ENCODE assay signal across 8 cellular contexts in genomic region chr2:60880988-60881932, GRCh38. TPM values are rescaled to one million over a fixed set of nuclear protein-coding genes. Genes with fewer than 3 reads are reported as not detected.
DNase-seq lines count a peak whose midpoint lies in the region; TF ChIP-seq lines count a peak whose summit lies in the region.

Gene REL (plus strand): TSS chr2:60881574. CDS start chr2:60881841, 267 bp downstream.

- H3K4me3 ChIP-seq in MM.1S (ENCODE audit: low read length): peak within 1 kb of the TSS; percentile 90

- peak within 1 kb of the TSS; percentile 91 for H3K4me2 ChIP-seq in MM.1S (ENCODE audit: low read depth, low read length)

- no peaks in the 10 kb centered on the region for H3K9me2 ChIP-seq in MM.1S (replicated peaks; ENCODE audit: insufficient read depth, low read length)

- peak within 1 kb of the TSS; percentile 100 for H3K4me3 Mint-ChIP-seq in activated naive CD4-positive, alpha-beta T cell treated with anti-CD3 and anti-CD28 coated beads for 36 hours

- CTCF ChIA-PET in activated naive CD4-positive, alpha-beta T cell treated with anti-CD3 and anti-CD28 coated beads for 36 hours (lab: Charles Lee): interaction anchor here (0.6 to 2.9 kb wide), 17 partner anchors 14 to 146 kb away, joined by 3 to 22 read pairs (median 4); partner anchors contain the start of genes PEX13 and PUS10

- intact Hi-C loops in activated naive CD4-positive, alpha-beta T cell treated with anti-CD3 and anti-CD28 coated beads for 36 hours (cut with micrococcal nuclease): loop anchor here (1.0 to 10.0 kb wide), 16 partner anchors 8 to 1316 kb away; partner anchors contain the start of genes B3GNT2, PAPOLG, PEX13 and USP34

- H2AFZ ChIP-seq in MM.1S (ENCODE audit: low read length): peak within 1 kb of the TSS; percentile 78

- H4K20me1 ChIP-seq in MM.1S (ENCODE audit: insufficient read depth, low read length): no peaks in the 10 kb centered on the region

- DNase-seq in GM04504 (ENCODE audit: low read depth) (peak; percentile 69), HCEC 1CT (peak; percentile 90), MM.1S (peak; percentile 90), SK-N-DZ (ENCODE audit: low spot score) (peak; percentile 88), germinal center (ENCODE audit: low spot score) (peak; percentile 92), non-pigmented ciliary epithelial cell (ENCODE audit: low read depth) (peak; percentile 57), substantia nigra (lab: John Stamatoyannopoulos, UW) (peak; percentile 32 to 94 (median 83))
- DNase-seq in activated naive CD4-positive, alpha-beta T cell treated with anti-CD3 and anti-CD28 coated beads for 36 hours: peak; percentile 94

- no peaks in the 10 kb centered on the region for H3K36me3 ChIP-seq in MM.1S (replicated peaks; ENCODE audit: insufficient read depth, low read length)

- H3K79me2 ChIP-seq in MM.1S (ENCODE audit: low read length): no peaks in the 10 kb centered on the region

- no peaks in the 10 kb centered on the region for H3K27me3 Mint-ChIP-seq in activated naive CD4-positive, alpha-beta T cell treated with anti-CD3 and anti-CD28 coated beads for 36 hours (ENCODE audit: low read depth)

- peaks cover 22% of the 10 kb centered on the region for H3K4me1 ChIP-seq in MM.1S (ENCODE audit: low read length)

- H3K27me3 ChIP-seq in MM.1S (replicated peaks; ENCODE audit: insufficient read depth, low read length): peaks cover 71% of the 10 kb centered on the region

- peak within 1 kb of the TSS; percentile 90 for H3K9ac ChIP-seq in MM.1S (ENCODE audit: low read length)

- peaks cover 17% of the 10 kb centered on the region for H3F3A ChIP-seq in MM.1S (ENCODE audit: insufficient read depth, low read length)

- peaks cover 23% of the 10 kb centered on the region for H3K36me3 Mint-ChIP-seq in activated naive CD4-positive, alpha-beta T cell treated with anti-CD3 and anti-CD28 coated beads for 36 hours (ENCODE audit: low read depth)

- H3K27ac ChIP-seq in MM.1S (ENCODE audit: low read length) (peak within 1 kb of the TSS; percentile 35; the same call in 1 of the 2 replicates), substantia nigra (ENCODE audit: low read depth, low read length, poor library complexity, severe bottlenecking) (peak within 1 kb of the TSS; percentile 89)

- H3K9me3 Mint-ChIP-seq in activated naive CD4-positive, alpha-beta T cell treated with anti-CD3 and anti-CD28 coated beads for 36 hours: no peaks in the 10 kb centered on the region

- TF ChIP-seq CTCF in MM.1S (IDR thresholded peaks at IDR 0.05; ENCODE audit: low read length): peak; percentile 22

- peaks cover 21% of the 10 kb centered on the region for H3K4me1 Mint-ChIP-seq in activated naive CD4-positive, alpha-beta T cell treated with anti-CD3 and anti-CD28 coated beads for 36 hours (ENCODE audit: low read depth)

- no peaks in the 10 kb centered on the region for H3K9me3 ChIP-seq in MM.1S (replicated peaks; ENCODE audit: insufficient read depth, low read length)

- peak within 1 kb of the TSS; percentile 98 for H3K27ac Mint-ChIP-seq in activated naive CD4-positive, alpha-beta T cell treated with anti-CD3 and anti-CD28 coated beads for 36 hours

RNA-seq across cellular contexts. Expression of gene REL, which starts in this region (rescaled TPM):
- 2.1 and 3.4 TPM in 2 replicates for polyA plus RNA-seq in SK-N-DZ (2014; cell fraction: cytosol; rRNA removed)
- polyA plus RNA-seq in SK-N-DZ (2014; cell fraction: nucleus; rRNA removed): 0.86 and 1.4 TPM in 2 replicates
- 10 to 100 TPM; 40.3 to 40.5 TPM for total RNA-seq in activated naive CD4-positive, alpha-beta T cell treated with anti-CD3 and anti-CD28 coated beads for 36 hours

Comparison
In these comparisons a context has a peak if more than half of its experiments do, and no peak if none do; other contexts are left out.
1. Peak in every context shown above with its lines: DNase-seq, H3K4me3 ChIP-seq and H3K27ac ChIP-seq.